13 cellular contexts compared by ENCODE assay signal in the genomic region with DNA sequence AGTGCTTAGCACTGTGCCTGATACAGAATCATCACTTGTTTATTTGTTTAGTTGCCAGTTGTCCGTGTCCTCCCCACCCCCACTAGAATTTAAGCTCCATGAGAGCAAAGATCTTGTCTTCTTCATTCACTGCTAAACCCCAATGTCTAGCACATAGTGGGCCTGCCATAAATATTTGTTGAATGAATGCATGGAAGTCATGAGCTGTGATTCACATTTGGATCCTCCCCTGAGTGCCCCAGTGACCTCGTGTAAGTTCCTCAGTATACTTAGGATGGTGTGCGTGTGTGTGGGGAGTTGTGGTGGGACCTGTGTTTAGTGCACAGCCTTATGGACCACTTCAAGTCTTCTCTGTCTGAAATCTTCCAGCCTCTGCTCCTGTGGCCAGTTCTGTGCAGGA. TPM values are rescaled to one million over a fixed set of nuclear protein-coding genes. Genes with fewer than 3 reads are reported as not detected.
DNase-seq lines count a peak whose midpoint lies in the region; ATAC-seq and TF ChIP-seq lines count a peak whose summit lies in the region.
"Had no signal": no experiment of that assay in that cellular context is flagged by ENCODE, and none has a peak within 500 bp of the region (broad histone marks: within the 10 kb centered on the region; RNA-seq: fewer than 3 reads in every experiment).

No MANE protein-coding gene starts in this region.

- H3K27ac ChIP-seq in PC-3 (ENCODE audit: low read length) (peak overlapping the region; percentile 100), coronary artery (peak overlapping the region; percentile 37 to 71), mesodermal cell (ENCODE audit: low read depth, low read length, severe bottlenecking) (peak overlapping the region; percentile 61), vagina (peak overlapping the region; percentile 72)
- H3K27ac ChIP-seq: KMS-11 had no signal

- H3K36me3 ChIP-seq in PC-3 (ENCODE audit: low read depth, low read length) (no peaks in the 10 kb centered on the region), mesodermal cell (ENCODE audit: control insufficient read depth, insufficient read depth, low read length) (no peaks in the 10 kb centered on the region), vagina (no peaks in the 10 kb centered on the region)

- no peaks in the 10 kb centered on the region for H3F3A ChIP-seq in PC-3 (ENCODE audit: low read length, unreplicated experiment)

- 100% methylated on average over 1 of the region's 3 CpGs; no CpG with 5 or more reads in 1 of the 2 experiments for WGBS in mesodermal cell (ENCODE audit: insufficient coverage in 2 of 2), 2 experiments

- ATAC-seq in PC-3: no peak

- peak overlapping the region; percentile 95 for H3K9ac ChIP-seq in PC-3 (ENCODE audit: low read length)
- H3K9ac ChIP-seq: KMS-11 had no signal

- H3K9me3 ChIP-seq in PC-3 (ENCODE audit: low read length) (no peaks in the 10 kb centered on the region), mesodermal cell (ENCODE audit: control insufficient read depth, low read length) (no peaks in the 10 kb centered on the region), vagina (no peaks in the 10 kb centered on the region)

- no peak for TF ChIP-seq POLR2A in vagina (IDR thresholded peaks at IDR 0.05)

- no TSS peak for BruUV-seq in PC-3 (replicated peaks; lab: Mats Ljungman, UMichigan)

- POLR2A ChIA-PET in PC-3 (lab: Charles Lee; ENCODE audit: unreplicated experiment): no interaction called here

- intact Hi-C loops in PC-3 (cut with micrococcal nuclease) (no loop called here), vagina (cut with DNase I) (no loop called here)

- H2AFZ ChIP-seq in PC-3 (ENCODE audit: low read length): no peak overlapping the region

- no peaks in the 10 kb centered on the region for H3K79me2 ChIP-seq in PC-3 (ENCODE audit: low read length)

- H3K4me2 ChIP-seq in PC-3 (ENCODE audit: low read length): peak overlapping the region; percentile 65
- H3K4me2 ChIP-seq: KMS-11 had no signal

- CTCF ChIA-PET in PC-3 (lab: Charles Lee): no interaction called here

- H3K4me1 ChIP-seq in PC-3 (ENCODE audit: insufficient read depth, low read length) (peaks cover 51% of the 10 kb centered on the region), mesodermal cell (ENCODE audit: control insufficient read depth, insufficient read depth, low read length, poor library complexity, severe bottlenecking) (peaks cover 51% of the 10 kb centered on the region), vagina (peaks cover 27% of the 10 kb centered on the region)

- H3K9me2 ChIP-seq in PC-3 (replicated peaks; ENCODE audit: low read length): no peaks in the 10 kb centered on the region

- H4K20me1 ChIP-seq in PC-3 (ENCODE audit: low read length): no peaks in the 10 kb centered on the region

- DNase-seq in PC-3 (peak; percentile 67), coronary artery (ENCODE audit: low spot score) (no peak), vagina (ENCODE audit: extremely low spot score in 2 of 2) (no peak), NCI-H446 treated with DMSO at 0.1 percent for 48 hours (lab: John Stamatoyannopoulos, UW) (no peak), DMS153 treated with DMSO at 0.1 percent for 48 hours (lab: John Stamatoyannopoulos, UW; ENCODE audit: unreplicated experiment) (no peak), SW 1271 (lab: John Stamatoyannopoulos, UW) (no peak)
- DNase-seq: activated CD4-positive, alpha-beta T cell treated with anti-CD3 and anti-CD28 coated beads, Interleukin-2, amount 50 U/mL, for 4 hours; NCI-H146; NCI-H774; SHP77; stimulated activated CD4-positive, alpha-beta T cell treated with anti-CD3 and anti-CD28 coated beads, Interleukin-4, amount 100 ng/mL, for 24 hours had no signal

- H3K27me3 ChIP-seq in PC-3 (ENCODE audit: low read length) (no peaks in the 10 kb centered on the region), vagina (no peaks in the 10 kb centered on the region)

- TF ChIP-seq CTCF in PC-3 (conservative IDR thresholded peaks at IDR 0.05; ENCODE audit: low read depth, low read length) (no peak), coronary artery (IDR thresholded peaks at IDR 0.05) (no peak), vagina (IDR thresholded peaks at IDR 0.05) (no peak)

- no peak overlapping the region for H3K4me3 ChIP-seq in PC-3 (ENCODE audit: low read length)
- H3K4me3 ChIP-seq in coronary artery: no peak overlapping the region
- H3K4me3 ChIP-seq in mesodermal cell (ENCODE audit: extremely low read depth, insufficient read depth, low read length, poor library complexity, severe bottlenecking): no peak overlapping the region
- no peak overlapping the region for H3K4me3 ChIP-seq in vagina

RNA-seq across cellular contexts. Expression of a gene that starts 23.1 kb away (rescaled TPM):
- 100 and 126 TPM in 2 replicates for total RNA-seq in PC-3 (2014; rRNA removed)
- polyA plus RNA-seq in mesodermal cell (2013, experiment 1 of 2): 11.9 TPM
- 8.5 TPM for polyA plus RNA-seq in mesodermal cell (2013, experiment 2 of 2)
- 13.0 TPM for total RNA-seq in vagina
